Comparison of ENCODE assay signal across 12 cellular contexts in the genomic region with DNA sequence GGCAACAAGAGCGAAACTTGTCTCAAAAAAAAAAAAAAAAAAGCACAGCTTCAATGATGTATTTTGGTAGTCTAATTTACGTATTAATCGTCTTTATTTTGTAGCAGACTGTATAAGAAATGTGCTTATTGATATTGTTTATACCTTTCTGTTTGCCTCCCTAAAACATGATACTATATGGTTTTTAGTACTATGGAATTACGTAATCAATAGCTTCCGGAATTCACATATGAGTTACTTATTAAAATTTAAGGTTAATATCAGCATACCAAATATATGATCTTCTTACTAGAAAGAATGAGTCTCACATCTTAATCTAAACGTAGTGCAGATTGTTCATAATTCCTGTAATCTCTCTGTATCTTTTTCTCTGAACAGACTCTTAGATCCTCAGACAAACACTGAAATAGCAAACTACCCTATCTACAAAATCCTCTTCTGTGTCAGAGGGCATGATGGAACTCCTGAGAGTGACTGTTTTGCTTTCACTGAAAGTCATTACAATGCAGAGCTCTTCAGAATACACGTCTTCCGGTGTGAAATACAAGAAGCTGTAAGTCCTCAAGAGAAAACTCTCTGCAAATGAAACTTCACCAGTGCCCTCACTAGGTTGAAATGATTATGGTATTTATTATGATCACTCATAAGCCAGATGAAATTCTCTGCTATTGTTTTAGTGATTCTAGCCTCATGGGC. TPM values are rescaled to one million over a fixed set of nuclear protein-coding genes. Genes with fewer than 3 reads are reported as not detected.
DNase-seq lines count a peak whose midpoint lies in the region; ATAC-seq and TF ChIP-seq lines count a peak whose summit lies in the region.
"Had no signal": no experiment of that assay in that cellular context is flagged by ENCODE, and none has a peak within 500 bp of the region (broad histone marks: within the 10 kb centered on the region; RNA-seq: fewer than 3 reads in every experiment).

No MANE protein-coding gene starts in this region.

- no peak overlapping the region for H3K27ac ChIP-seq in CD4-positive, alpha-beta T cell (ENCODE audit: low read depth, low read length)
- no peak overlapping the region for H3K27ac ChIP-seq in psoas muscle
- H3K27ac ChIP-seq: left ventricle myocardium inferior, RWPE1 had no signal

- H3K9me3 Mint-ChIP-seq in CD4-positive, alpha-beta T cell = no peaks in the 10 kb centered on the region
- H3K9me3 Mint-ChIP-seq in activated CD4-positive, alpha-beta memory T cell treated with anti-CD3 and anti-CD28 coated beads, Interleukin-2, amount 10 ng/mL, durations not matched to agents 7 days and 5 days = no peaks in the 10 kb centered on the region
- H3K9me3 Mint-ChIP-seq: CD8-positive, alpha-beta T cell had no signal

- peaks cover 2 to 57% of the 10 kb centered on the region in 2 donors for H3K36me3 ChIP-seq in psoas muscle (ENCODE audit: insufficient read depth in 1 of 2, low read depth in 1 of 2)

- peaks cover 46% of the 10 kb centered on the region for H3K36me3 Mint-ChIP-seq in CD4-positive, alpha-beta T cell (ENCODE audit: low read depth)
- peaks cover 4% of the 10 kb centered on the region for H3K36me3 Mint-ChIP-seq in activated CD4-positive, alpha-beta memory T cell treated with anti-CD3 and anti-CD28 coated beads, Interleukin-2, amount 10 ng/mL, durations not matched to agents 7 days and 5 days (ENCODE audit: low read depth)

- intact Hi-C loops in CD4-positive, alpha-beta T cell (cut with DNase I, micrococcal nuclease) = loop anchor here in 1 of 2 experiments (5.0 kb wide), 1 partner anchor 42 kb away; no protein-coding TSS in a partner anchor
- intact Hi-C loops in psoas muscle (cut with DNase I) = loop anchor here in 1 of 2 donors (10.0 kb wide), 1 partner anchor 524 kb away; no protein-coding TSS in a partner anchor

- DNase-seq in CD4-positive, alpha-beta T cell = no peak
- DNase-seq in GM19238 (ENCODE audit: insufficient read length, low spot score) (peak; percentile 8), cortex of kidney (lab: John Stamatoyannopoulos, UW) (no peak), psoas muscle (no peak), NCI-H2107 treated with DMSO at 0.1 percent for 48 hours (lab: John Stamatoyannopoulos, UW; ENCODE audit: unreplicated experiment) (no peak), RKO (ENCODE audit: low spot score) (no peak)
- DNase-seq in activated CD4-positive, alpha-beta memory T cell treated with anti-CD3 and anti-CD28 coated beads, Interleukin-2, amount 10 ng/mL, durations not matched to agents 7 days and 5 days = no peak
- DNase-seq: CD8-positive, alpha-beta T cell; left ventricle myocardium inferior; stimulated activated naive CD4-positive, alpha-beta T cell treated with Interleukin-2 at 50 U/mL for 16 hours had no signal

- H3K9me3 ChIP-seq in CD4-positive, alpha-beta T cell (ENCODE audit: control insufficient read depth, low read length) = no peaks in the 10 kb centered on the region
- no peaks in the 10 kb centered on the region for H3K9me3 ChIP-seq in psoas muscle
- H3K9me3 ChIP-seq: left ventricle myocardium inferior had no signal

- H3K27ac Mint-ChIP-seq in CD4-positive, alpha-beta T cell = peak overlapping the region; percentile 43
- H3K27ac Mint-ChIP-seq in activated CD4-positive, alpha-beta memory T cell treated with anti-CD3 and anti-CD28 coated beads, Interleukin-2, amount 10 ng/mL, durations not matched to agents 7 days and 5 days = peak overlapping the region; percentile 24
- H3K27ac Mint-ChIP-seq: CD8-positive, alpha-beta T cell had no signal

- H3K4me1 ChIP-seq in psoas muscle = no peaks in the 10 kb centered on the region
- H3K4me1 ChIP-seq: left ventricle myocardium inferior had no signal

- TF ChIP-seq CTCF in CD4-positive, alpha-beta T cell (IDR thresholded peaks at IDR 0.05) = no peak
- TF ChIP-seq CTCF in psoas muscle (IDR thresholded peaks at IDR 0.05) = no peak

- no peaks in the 10 kb centered on the region for H3K4me1 Mint-ChIP-seq in CD4-positive, alpha-beta T cell (ENCODE audit: low read depth)
- H3K4me1 Mint-ChIP-seq in activated CD4-positive, alpha-beta memory T cell treated with anti-CD3 and anti-CD28 coated beads, Interleukin-2, amount 10 ng/mL, durations not matched to agents 7 days and 5 days = peaks cover 8% of the 10 kb centered on the region

- CTCF ChIA-PET in CD4-positive, alpha-beta T cell (lab: Charles Lee) = no interaction called here
- CTCF ChIA-PET in activated CD4-positive, alpha-beta memory T cell treated with anti-CD3 and anti-CD28 coated beads, Interleukin-2, amount 10 ng/mL, durations not matched to agents 7 days and 5 days (lab: Charles Lee) = interaction anchor here (0.7 to 1.1 kb wide), 3 partner anchors 11 to 308 kb away, joined by 3 to 4 read pairs (median 4); a partner anchor contains a TSS

- POLR2A ChIA-PET in CD4-positive, alpha-beta T cell (lab: Charles Lee) = interaction anchor here (1.3 kb wide), 1 partner anchor 48 kb away, joined by 5 read pairs; a partner anchor contains a TSS
- POLR2A ChIA-PET in activated CD4-positive, alpha-beta memory T cell treated with anti-CD3 and anti-CD28 coated beads, Interleukin-2, amount 10 ng/mL, durations not matched to agents 7 days and 5 days (lab: Charles Lee) = interaction anchor here (0.6 to 1.5 kb wide), 5 partner anchors 48 to 172 kb away, joined by 3 to 6 read pairs (median 3); a partner anchor contains a TSS

- no peak overlapping the region for H3K4me3 ChIP-seq in psoas muscle
- H3K4me3 ChIP-seq: left ventricle myocardium inferior had no signal

- H3K27me3 Mint-ChIP-seq in CD4-positive, alpha-beta T cell = no peaks in the 10 kb centered on the region
- no peaks in the 10 kb centered on the region for H3K27me3 Mint-ChIP-seq in activated CD4-positive, alpha-beta memory T cell treated with anti-CD3 and anti-CD28 coated beads, Interleukin-2, amount 10 ng/mL, durations not matched to agents 7 days and 5 days

- WGBS in psoas muscle, 3 donors = 82 to 84% (median 83%) methylated on average over 8 of the region's 8 CpGs

- H3K27me3 ChIP-seq in CD4-positive, alpha-beta T cell (ENCODE audit: control insufficient read depth, insufficient read depth, low read length) = no peaks in the 10 kb centered on the region
- H3K27me3 ChIP-seq in psoas muscle (ENCODE audit: insufficient read depth in 3 of 3, low read length in 2 of 3) = no peaks in the 10 kb centered on the region

- no peak overlapping the region for H3K4me3 Mint-ChIP-seq in CD4-positive, alpha-beta T cell
- H3K4me3 Mint-ChIP-seq in activated CD4-positive, alpha-beta memory T cell treated with anti-CD3 and anti-CD28 coated beads, Interleukin-2, amount 10 ng/mL, durations not matched to agents 7 days and 5 days = no peak overlapping the region
- H3K4me3 Mint-ChIP-seq: CD8-positive, alpha-beta T cell had no signal

- ATAC-seq in CD4-positive, alpha-beta T cell (ENCODE audit: poor library complexity) = no peak
- ATAC-seq in HG02943 (IDR thresholded peaks at IDR 0.05; ENCODE audit: low read depth, unreplicated experiment) (peak; percentile 76), psoas muscle (no peak)
- ATAC-seq: CD8-positive, alpha-beta T cell had no signal

RNA-seq across cellular contexts. Expression of a gene that starts 44.4 kb away (rescaled TPM):
- under 1 TPM; 0.74 to 0.89 TPM for total RNA-seq in CD4-positive, alpha-beta T cell
- under 1 TPM; 0.58 to 0.88 TPM for total RNA-seq in activated CD4-positive, alpha-beta memory T cell treated with anti-CD3 and anti-CD28 coated beads, Interleukin-2, amount 10 ng/mL, durations not matched to agents 7 days and 5 days
- total RNA-seq in psoas muscle = under 1 TPM in 1 of 4 donors, not detected in 3; 0.64 TPM
- under 1 TPM in 2 of 3 donors, not detected in 1; 0.05 to 0.12 TPM for polyA plus RNA-seq in psoas muscle

RNA-seq across cellular contexts. Expression of a gene that starts 48.2 kb away (rescaled TPM):
- total RNA-seq in CD4-positive, alpha-beta T cell = 10 to 100 TPM; 20.6 to 24.9 TPM
- 10 to 100 TPM; 26.5 to 32.3 TPM for total RNA-seq in activated CD4-positive, alpha-beta memory T cell treated with anti-CD3 and anti-CD28 coated beads, Interleukin-2, amount 10 ng/mL, durations not matched to agents 7 days and 5 days
- 10 to 100 TPM; 32.8 to 57.9 (median 39.2) TPM for total RNA-seq in psoas muscle
- 10 to 100 TPM; 15.5 to 33.8 (median 16.1) TPM for polyA plus RNA-seq in psoas muscle

RNA-seq across cellular contexts. Expression of a gene that starts 57.8 kb away (rescaled TPM):
- 1 to 10 TPM; 4.8 to 6.0 TPM for total RNA-seq in CD4-positive, alpha-beta T cell
- total RNA-seq in activated CD4-positive, alpha-beta memory T cell treated with anti-CD3 and anti-CD28 coated beads, Interleukin-2, amount 10 ng/mL, durations not matched to agents 7 days and 5 days = 1 to 10 TPM; 8.4 to 8.5 TPM
- total RNA-seq in psoas muscle = 1 to 10 TPM; 2.0 to 4.8 (median 2.8) TPM
- polyA plus RNA-seq in psoas muscle = 1 to 10 TPM; 2.2 to 4.3 (median 3.9) TPM
